ENCODE assay signal across 8 cellular contexts in genomic region chr22:17368727-17369552, GRCh38. TPM values are rescaled to one million over a fixed set of nuclear protein-coding genes. Genes with fewer than 3 reads are reported as not detected.
A peak's percentile ranks its signal among the peaks of the same experiment; 100 is the strongest.
DNase-seq lines count a peak whose midpoint lies in the region; ATAC-seq lines count a peak whose summit lies in the region.

Gene CECR2 (plus strand): TSS chr22:17369460. CDS start chr22:17369784, 324 bp downstream.

- DNase-seq in DMS79 treated with DMSO at 0.1 percent for 48 hours (lab: John Stamatoyannopoulos, UW) = peak; percentile 44
- peak; percentile 68 for DNase-seq in NCI-H1105 treated with DMSO at 0.1 percent for 48 hours (lab: John Stamatoyannopoulos, UW)
- DNase-seq in activated CD8-positive, alpha-beta memory T cell treated with anti-CD3 and anti-CD28 coated beads, Interleukin-2, amount 10 ng/mL, durations not matched to agents 7 days and 5 days = peak; percentile 40
- peak in 41 of 42 donors; percentile 42 to 85 (median 65) for DNase-seq in head of caudate nucleus
- peak; percentile 90 for DNase-seq in neuronal stem cell (ENCODE audit: low spot score)
- DNase-seq in GDM1 (lab: John Stamatoyannopoulos, UW) = no peak

- H2AFZ ChIP-seq in neuronal stem cell (ENCODE audit: low read length) = peak within 1 kb of the TSS; percentile 89

- peak within 1 kb of the TSS; percentile 97 for H2AK5ac ChIP-seq in neuronal stem cell (ENCODE audit: low read depth, low read length)

- H3K4me1 Mint-ChIP-seq in activated CD8-positive, alpha-beta memory T cell treated with anti-CD3 and anti-CD28 coated beads, Interleukin-2, amount 10 ng/mL, durations not matched to agents 7 days and 5 days = peaks cover 20% of the 10 kb centered on the region

- no peak within 1 kb of the TSS for H2BK12ac ChIP-seq in neuronal stem cell (ENCODE audit: low read length)

- H3K4me2 ChIP-seq in neuronal stem cell (ENCODE audit: insufficient read depth, low read length, poor library complexity, severe bottlenecking) = peak within 1 kb of the TSS; percentile 95

- no peaks in the 10 kb centered on the region for H3K9me3 Mint-ChIP-seq in activated CD8-positive, alpha-beta memory T cell treated with anti-CD3 and anti-CD28 coated beads, Interleukin-2, amount 10 ng/mL, durations not matched to agents 7 days and 5 days (ENCODE audit: low read depth)

- H3K4ac ChIP-seq in neuronal stem cell (ENCODE audit: low read length) = peak within 1 kb of the TSS; percentile 80

- peaks cover 5% of the 10 kb centered on the region for H3K36me3 Mint-ChIP-seq in activated CD8-positive, alpha-beta memory T cell treated with anti-CD3 and anti-CD28 coated beads, Interleukin-2, amount 10 ng/mL, durations not matched to agents 7 days and 5 days

- H2BK120ac ChIP-seq in neuronal stem cell (ENCODE audit: low read depth, low read length) = peak within 1 kb of the TSS; percentile 89

- H3K9me3 ChIP-seq in neuronal stem cell (replicated peaks in 1 of 2; ENCODE audit: control insufficient read depth in 2 of 2, insufficient read depth in 1 of 2, low read depth in 1 of 2, low read length in 2 of 2) = no peaks in the 10 kb centered on the region

- peak within 1 kb of the TSS; percentile 99 for H3K9ac ChIP-seq in neuronal stem cell (ENCODE audit: low read depth, low read length, poor library complexity)

- no peak within 1 kb of the TSS for H3K27ac Mint-ChIP-seq in activated CD8-positive, alpha-beta memory T cell treated with anti-CD3 and anti-CD28 coated beads, Interleukin-2, amount 10 ng/mL, durations not matched to agents 7 days and 5 days

- no peaks in the 10 kb centered on the region for H3K27me3 ChIP-seq in neuronal stem cell (ENCODE audit: control insufficient read depth in 3 of 3, insufficient read depth in 3 of 3, low read depth in 1 of 3, low read length in 3 of 3)

- peak within 1 kb of the TSS; percentile 92 for H3K14ac ChIP-seq in neuronal stem cell (ENCODE audit: low read length)

- peak within 1 kb of the TSS; percentile 62 to 100 for H3K4me3 ChIP-seq in neuronal stem cell (ENCODE audit: low read length in 2 of 2)

- peak within 1 kb of the TSS; percentile 82 for H4K91ac ChIP-seq in neuronal stem cell (ENCODE audit: low read depth, low read length, poor library complexity)

- peak within 1 kb of the TSS; percentile 100 for H3K18ac ChIP-seq in neuronal stem cell (ENCODE audit: low read length)

- peaks cover 3% of the 10 kb centered on the region for H3K79me1 ChIP-seq in neuronal stem cell (ENCODE audit: low read depth, low read length)

- peaks cover 0 to 4% of the 10 kb centered on the region in 2 donors for H3K36me3 ChIP-seq in neuronal stem cell (replicated peaks in 1 of 2; ENCODE audit: control insufficient read depth in 2 of 2, insufficient read depth in 2 of 2, low read length in 2 of 2)

- intact Hi-C loops in head of caudate nucleus (cut with DNase I) = loop anchor here (5.0 kb wide), 3 partner anchors 68 to 197 kb away; no protein-coding TSS in a partner anchor

- H3K27ac ChIP-seq in neuronal stem cell (replicated peaks; ENCODE audit: low read length) = peak within 1 kb of the TSS; percentile 99

- H3K27me3 Mint-ChIP-seq in activated CD8-positive, alpha-beta memory T cell treated with anti-CD3 and anti-CD28 coated beads, Interleukin-2, amount 10 ng/mL, durations not matched to agents 7 days and 5 days = peaks cover 66% of the 10 kb centered on the region

- peak within 1 kb of the TSS; percentile 75 for H2BK15ac ChIP-seq in neuronal stem cell (ENCODE audit: low read length)

- H3K23ac ChIP-seq in neuronal stem cell (ENCODE audit: low read depth, low read length, poor library complexity) = peak within 1 kb of the TSS; percentile 96

- H3K4me3 Mint-ChIP-seq in activated CD8-positive, alpha-beta memory T cell treated with anti-CD3 and anti-CD28 coated beads, Interleukin-2, amount 10 ng/mL, durations not matched to agents 7 days and 5 days = no peak within 1 kb of the TSS

- H3K4me1 ChIP-seq in neuronal stem cell (ENCODE audit: control insufficient read depth in 2 of 2, insufficient read depth in 1 of 2, low read depth in 1 of 2, low read length in 2 of 2) = peaks cover 4 to 13% of the 10 kb centered on the region in 2 donors

- no peak within 1 kb of the TSS for H4K8ac ChIP-seq in neuronal stem cell (ENCODE audit: low read depth, low read length)

- WGBS in neuronal stem cell (ENCODE audit: extremely low coverage in 2 of 2, insufficient read length in 2 of 2, insufficient replicate concordance in 1 of 2), 2 donors = no CpG with 5 or more reads among the region's 69 CpGs

- peak within 1 kb of the TSS; percentile 98 for H2BK5ac ChIP-seq in neuronal stem cell (ENCODE audit: low read length)

- CTCF ChIA-PET in activated CD8-positive, alpha-beta memory T cell treated with anti-CD3 and anti-CD28 coated beads, Interleukin-2, amount 10 ng/mL, durations not matched to agents 7 days and 5 days (lab: Charles Lee) = interaction anchor here (0.6 to 1.5 kb wide), 3 partner anchors 133 to 197 kb away, joined by 3 to 4 read pairs (median 4); no protein-coding TSS in a partner anchor

- ATAC-seq in activated CD8-positive, alpha-beta memory T cell treated with anti-CD3 and anti-CD28 coated beads, Interleukin-2, amount 10 ng/mL, durations not matched to agents 7 days and 5 days = no peak
- no peak for ATAC-seq in GM21737 (IDR thresholded peaks at IDR 0.05; ENCODE audit: unreplicated experiment)
- ATAC-seq in GM18498 (IDR thresholded peaks at IDR 0.05; ENCODE audit: unreplicated experiment) = no peak

RNA-seq across cellular contexts. Expression of gene CECR2, which starts in this region (rescaled TPM):
- total RNA-seq in activated CD8-positive, alpha-beta memory T cell treated with anti-CD3 and anti-CD28 coated beads, Interleukin-2, amount 10 ng/mL, durations not matched to agents 7 days and 5 days = under 1 TPM in 1 of 2 experiments, not detected in 1; 0.02 TPM
- 33.0 TPM for polyA plus RNA-seq in neuronal stem cell (2013, experiment 1 of 2)
- polyA plus RNA-seq in neuronal stem cell (2013, experiment 2 of 2) = 34.5 TPM

Comparison
In these comparisons a context has a peak if more than half of its experiments do, and no peak if none do; other contexts are left out.
1. Peak in DNase-seq in activated CD8-positive, alpha-beta memory T cell treated with anti-CD3 and anti-CD28 coated beads, Interleukin-2, amount 10 ng/mL, durations not matched to agents 7 days and 5 days; RNA of the gene not detected or under 1 TPM.